ENCODE assay signal across 20 cellular contexts in genomic region chr5:60333103-60333502, GRCh38.
A peak's percentile ranks its signal among the peaks of the same experiment; 100 is the strongest.
DNase-seq lines count a peak whose midpoint lies in the region; ATAC-seq, FAIRE-seq and TF ChIP-seq lines count a peak whose summit lies in the region.
"Had no signal": no experiment of that assay in that cellular context is flagged by ENCODE, and none has a peak within 500 bp of the region (broad histone marks: within the 10 kb centered on the region; RNA-seq: fewer than 3 reads in every experiment).

No MANE protein-coding gene starts in this region.

- H3F3A ChIP-seq in GM23248 (ENCODE audit: insufficient read depth): peaks cover 29% of the 10 kb centered on the region; the same call in 1 of the 2 replicates

- peaks cover 2% of the 10 kb centered on the region for H3K9me3 Mint-ChIP-seq in activated CD4-positive, alpha-beta T cell treated with anti-CD3 and anti-CD28 coated beads for 36 hours (ENCODE audit: low read depth)

- no peak overlapping the region for H3K4me3 Mint-ChIP-seq in activated CD4-positive, alpha-beta T cell treated with anti-CD3 and anti-CD28 coated beads for 36 hours
- H3K4me3 Mint-ChIP-seq: activated CD8-positive, alpha-beta memory T cell treated with anti-CD3 and anti-CD28 coated beads, Interleukin-2, amount 10 ng/mL, durations not matched to agents 7 days and 5 days; CD8-positive, alpha-beta memory T cell; IgD-negative memory B cell; T-helper 17 cell had no signal

- H3K9me2 ChIP-seq in GM23248 (ENCODE audit: insufficient read depth): no peaks in the 10 kb centered on the region

- POLR2A ChIA-PET in A549 (lab: Yijun Ruan, JAX): no interaction called here
- POLR2A ChIA-PET in activated CD4-positive, alpha-beta T cell treated with anti-CD3 and anti-CD28 coated beads for 36 hours (lab: Charles Lee): no interaction called here

- DNase-seq in A549 (ENCODE audit: low read depth in 1 of 2, low spot score in 1 of 2): no peak
- peak; percentile 60 for DNase-seq in GM23248
- peak; percentile 31 for DNase-seq in HS-5 (ENCODE audit: low read depth)
- DNase-seq in brain microvascular endothelial cell: no peak
- DNase-seq in activated CD4-positive, alpha-beta T cell treated with anti-CD3 and anti-CD28 coated beads for 36 hours: no peak
- no peak for DNase-seq in upper lobe of right lung
- no peak for DNase-seq in activated naive CD4-positive, alpha-beta T cell treated with anti-CD3 and anti-CD28 coated beads, Interleukin-2, amount 50 U/mL, for 16 hours
- DNase-seq in stimulated activated CD4-positive, alpha-beta T cell treated with anti-CD3 and anti-CD28 coated beads, Interleukin-1b, Interleukin-23, amount 100 ng/mL, for 48 hours: no peak
- DNase-seq: activated CD8-positive, alpha-beta memory T cell treated with anti-CD3 and anti-CD28 coated beads, Interleukin-2, amount 10 ng/mL, durations not matched to agents 7 days and 5 days; activated naive CD4-positive, alpha-beta T cell; CD8-positive, alpha-beta memory T cell; left cardiac atrium; NCI-H1048; NCI-H82; occipital lobe; stimulated activated naive CD4-positive, alpha-beta T cell; T-helper 17 cell; upper lobe of left lung had no signal

- H3K4me1 Mint-ChIP-seq in activated CD4-positive, alpha-beta T cell treated with anti-CD3 and anti-CD28 coated beads for 36 hours: no peaks in the 10 kb centered on the region
- H3K4me1 Mint-ChIP-seq: activated CD8-positive, alpha-beta memory T cell treated with anti-CD3 and anti-CD28 coated beads, Interleukin-2, amount 10 ng/mL, durations not matched to agents 7 days and 5 days; CD8-positive, alpha-beta memory T cell; IgD-negative memory B cell; T-helper 17 cell had no signal

- H3K4me3 ChIP-seq in A549 (no peak overlapping the region), GM23248 (no peak overlapping the region), brain microvascular endothelial cell (ENCODE audit: low read depth, low read length) (no peak overlapping the region), upper lobe of right lung (no peak overlapping the region)
- H3K4me3 ChIP-seq: hepatocyte, upper lobe of left lung had no signal

- no peak for FAIRE-seq in A549 (lab: Jason Lieb, UNC)

- H3K27me3 ChIP-seq in GM23248 (replicated peaks; ENCODE audit: insufficient read depth) (no peaks in the 10 kb centered on the region), brain microvascular endothelial cell (replicated peaks) (no peaks in the 10 kb centered on the region), upper lobe of right lung (no peaks in the 10 kb centered on the region)
- H3K27me3 ChIP-seq: hepatocyte, upper lobe of left lung had no signal

- WGBS in A549 (ENCODE audit: missing lambda C conversion rate): 56% methylated on average over 3 of the region's 3 CpGs
- 38% methylated on average over 3 of the region's 3 CpGs for WGBS in GM23248 (ENCODE audit: low coverage in 1 of 2, low lambda C conversion rate in 2 of 2, missing lambda C conversion rate in 2 of 2), 2 experiments

- in situ Hi-C loops in GM23248 (cut with MboI) (no loop called here), brain microvascular endothelial cell (cut with HindIII; ENCODE audit: low pct_ligation_motif_present, low sequenced_read_pairs) (no loop called here)

- H3K36me3 ChIP-seq in GM23248 (ENCODE audit: low read depth) (no peaks in the 10 kb centered on the region), brain microvascular endothelial cell (replicated peaks) (no peaks in the 10 kb centered on the region), upper lobe of right lung (no peaks in the 10 kb centered on the region)
- H3K36me3 ChIP-seq: upper lobe of left lung had no signal

- intact Hi-C loops in activated CD4-positive, alpha-beta T cell treated with anti-CD3 and anti-CD28 coated beads for 36 hours (cut with DNase I, micrococcal nuclease): no loop called here
- intact Hi-C loops in upper lobe of right lung (cut with DNase I): no loop called here

- no peaks in the 10 kb centered on the region for H3K36me3 Mint-ChIP-seq in activated CD4-positive, alpha-beta T cell treated with anti-CD3 and anti-CD28 coated beads for 36 hours (ENCODE audit: low read depth)
- H3K36me3 Mint-ChIP-seq: activated CD8-positive, alpha-beta memory T cell treated with anti-CD3 and anti-CD28 coated beads, Interleukin-2, amount 10 ng/mL, durations not matched to agents 7 days and 5 days; CD8-positive, alpha-beta memory T cell had no signal

- H3K4me2 ChIP-seq in A549 (peak overlapping the region; percentile 2; the same call in 1 of the 3 replicates), GM23248 (ENCODE audit: unreplicated experiment) (no peak overlapping the region)
- H3K4me2 ChIP-seq: hepatocyte had no signal

- TF ChIP-seq EP300 in A549 (IDR thresholded peaks at IDR 0.05): no peak

- H3K9ac ChIP-seq in GM23248: no peak overlapping the region

- no peak overlapping the region for H2AFZ ChIP-seq in GM23248
- H2AFZ ChIP-seq: hepatocyte had no signal

- TF ChIP-seq CTCF in A549 (IDR thresholded peaks at IDR 0.05) (no peak), brain microvascular endothelial cell (IDR thresholded peaks at IDR 0.05; ENCODE audit: low read depth, low read length, missing control alignments) (no peak), upper lobe of right lung (IDR thresholded peaks at IDR 0.05) (no peak)

- no peaks in the 10 kb centered on the region for H3K27me3 Mint-ChIP-seq in activated CD4-positive, alpha-beta T cell treated with anti-CD3 and anti-CD28 coated beads for 36 hours
- H3K27me3 Mint-ChIP-seq: activated CD8-positive, alpha-beta memory T cell treated with anti-CD3 and anti-CD28 coated beads, Interleukin-2, amount 10 ng/mL, durations not matched to agents 7 days and 5 days; CD8-positive, alpha-beta memory T cell; IgD-negative memory B cell; T-helper 17 cell had no signal

- peaks cover 22% of the 10 kb centered on the region; the same call in 1 of the 3 replicates for H3K4me1 ChIP-seq in A549
- peaks cover 22% of the 10 kb centered on the region for H3K4me1 ChIP-seq in GM23248 (ENCODE audit: insufficient read depth)
- no peaks in the 10 kb centered on the region for H3K4me1 ChIP-seq in upper lobe of right lung
- H3K4me1 ChIP-seq: upper lobe of left lung had no signal

- ATAC-seq in A549 (peak; percentile 56 to 63; a peak in 4 of 6 replicates), upper lobe of right lung (no peak)
- no peak for ATAC-seq in activated CD4-positive, alpha-beta T cell treated with anti-CD3 and anti-CD28 coated beads for 36 hours
- ATAC-seq: activated CD8-positive, alpha-beta memory T cell treated with anti-CD3 and anti-CD28 coated beads, Interleukin-2, amount 10 ng/mL, durations not matched to agents 7 days and 5 days; left cardiac atrium; T-helper 17 cell had no signal

- no peak for TF ChIP-seq POLR2A in A549 (IDR thresholded peaks at IDR 0.05; ENCODE audit: low read length)

- H4K20me1 ChIP-seq in GM23248 (ENCODE audit: insufficient read depth): no peaks in the 10 kb centered on the region

- no peak overlapping the region for H3K27ac Mint-ChIP-seq in activated CD4-positive, alpha-beta T cell treated with anti-CD3 and anti-CD28 coated beads for 36 hours
- H3K27ac Mint-ChIP-seq: activated CD8-positive, alpha-beta memory T cell treated with anti-CD3 and anti-CD28 coated beads, Interleukin-2, amount 10 ng/mL, durations not matched to agents 7 days and 5 days; CD8-positive, alpha-beta memory T cell; IgD-negative memory B cell; T-helper 17 cell had no signal

- CTCF ChIA-PET in A549 (lab: Yijun Ruan, JAX): interaction anchor here (0.7 to 0.9 kb wide), 2 partner anchors 240 to 516 kb away, joined by 3 read pairs; no protein-coding TSS in a partner anchor
- CTCF ChIA-PET in activated CD4-positive, alpha-beta T cell treated with anti-CD3 and anti-CD28 coated beads for 36 hours (lab: Charles Lee): interaction anchor here (0.6 kb wide), 1 partner anchor 469 kb away, joined by 4 read pairs; no protein-coding TSS in a partner anchor

- peak overlapping the region in 1 of 2 experiments; percentile 46; a peak in 2 of 6 replicates for H3K27ac ChIP-seq in A549
- H3K27ac ChIP-seq in GM23248: peak overlapping the region; percentile 51; the same call in 1 of the 2 replicates
- peak overlapping the region; percentile 61 for H3K27ac ChIP-seq in brain microvascular endothelial cell
- H3K27ac ChIP-seq in upper lobe of right lung: no peak overlapping the region
- H3K27ac ChIP-seq: hepatocyte, upper lobe of left lung had no signal

- no peaks in the 10 kb centered on the region for H3K79me2 ChIP-seq in GM23248 (ENCODE audit: insufficient read depth)
- H3K79me2 ChIP-seq: hepatocyte had no signal

- no peak for TF ChIP-seq RAD21 in A549 (conservative IDR thresholded peaks at IDR 0.05 in 1 of 2, IDR thresholded peaks at IDR 0.05 in 1 of 2)

- H3K9me3 ChIP-seq in A549 (no peaks in the 10 kb centered on the region), GM23248 (ENCODE audit: low read depth) (no peaks in the 10 kb centered on the region), upper lobe of right lung (no peaks in the 10 kb centered on the region)
- H3K9me3 ChIP-seq: upper lobe of left lung had no signal

TF ChIP-seq in A549, 52 proteins besides CTCF, POLR2A, EP300 and RAD21 (continues in another document):
- TF ChIP-seq HEYL (CRISPR knock-in tag; IDR thresholded peaks at IDR 0.05): no peak
- TF ChIP-seq PBX3 (IDR thresholded peaks at IDR 0.05): no peak
- no peak for TF ChIP-seq RCOR1 (IDR thresholded peaks at IDR 0.05; ENCODE audit: low read depth, low read length)
- no peak for TF ChIP-seq RARB (CRISPR knock-in tag; IDR thresholded peaks at IDR 0.05)
- no peak for TF ChIP-seq KDM5A (IDR thresholded peaks at IDR 0.05)
- TF ChIP-seq NPAS2 (CRISPR knock-in tag; IDR thresholded peaks at IDR 0.05; ENCODE audit: borderline replicate concordance): no peak

Comparison
In these comparisons a context has a peak if more than half of its experiments do, and no peak if none do; other contexts are left out.
1. ATAC-seq: peak in A549 (2 of 2); none in activated CD4-positive, alpha-beta T cell treated with anti-CD3 and anti-CD28 coated beads for 36 hours (single experiment) and upper lobe of right lung (single experiment).
2. DNase-seq: peak in GM23248 (single experiment) and HS-5 (single experiment); none in A549 (0 of 2), brain microvascular endothelial cell (single experiment), activated CD4-positive, alpha-beta T cell treated with anti-CD3 and anti-CD28 coated beads for 36 hours (single experiment), upper lobe of right lung (single experiment), activated naive CD4-positive, alpha-beta T cell treated with anti-CD3 and anti-CD28 coated beads, Interleukin-2, amount 50 U/mL, for 16 hours (single experiment) and stimulated activated CD4-positive, alpha-beta T cell treated with anti-CD3 and anti-CD28 coated beads, Interleukin-1b, Interleukin-23, amount 100 ng/mL, for 48 hours (single experiment).